Comparison of ENCODE assay signal across 19 cellular contexts in the genomic region with DNA sequence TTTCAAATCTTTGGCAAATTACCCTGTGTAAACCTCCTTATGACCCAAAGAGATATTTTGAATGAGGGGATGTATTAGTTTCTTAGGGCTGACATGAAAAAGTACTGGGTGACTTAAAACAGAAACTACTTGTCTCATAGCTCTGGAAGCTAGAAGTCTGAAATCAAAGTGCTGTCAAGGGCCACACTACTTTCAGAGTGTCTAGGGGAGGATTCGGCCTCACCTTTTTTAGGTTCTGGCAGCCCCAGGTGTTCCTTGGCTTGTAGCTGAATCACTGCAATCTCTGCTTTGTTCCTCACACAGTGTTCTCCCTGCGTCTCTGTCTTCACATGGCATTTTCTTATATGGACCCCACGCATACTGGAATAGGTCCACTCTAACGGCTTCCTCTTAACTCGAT.
A peak's percentile ranks its signal among the peaks of the same experiment; 100 is the strongest.
DNase-seq lines count a peak whose midpoint lies in the region; ATAC-seq, FAIRE-seq and TF ChIP-seq lines count a peak whose summit lies in the region.
"Had no signal": no experiment of that assay in that cellular context is flagged by ENCODE, and none has a peak within 500 bp of the region (broad histone marks: within the 10 kb centered on the region; RNA-seq: fewer than 3 reads in every experiment).

No MANE protein-coding gene starts in this region.

- H2AFZ ChIP-seq in MM.1S (ENCODE audit: low read length) (no peak overlapping the region), mesenchymal stem cell (ENCODE audit: low read depth, low read length) (no peak overlapping the region)
- H2AFZ ChIP-seq: GM23338 had no signal

- no peak overlapping the region for H2BK12ac ChIP-seq in mesenchymal stem cell (ENCODE audit: low read length in 2 of 2)

- H3K9me3 ChIP-seq in MM.1S (replicated peaks; ENCODE audit: insufficient read depth, low read length) (no peaks in the 10 kb centered on the region), mesenchymal stem cell (ENCODE audit: control insufficient read depth, low read length) (no peaks in the 10 kb centered on the region)
- no peaks in the 10 kb centered on the region for H3K9me3 ChIP-seq in naive thymus-derived CD4-positive, alpha-beta T cell (ENCODE audit: control insufficient read depth in 2 of 3, low read length in 3 of 3)

- no peak overlapping the region for H2AK5ac ChIP-seq in mesenchymal stem cell (ENCODE audit: low read length, severe bottlenecking)

- no peaks in the 10 kb centered on the region for H3F3A ChIP-seq in MM.1S (ENCODE audit: insufficient read depth, low read length)

- H3K36me3 Mint-ChIP-seq in stimulated activated effector memory CD8-positive, alpha-beta T cell treated with anti-CD3 and anti-CD28 coated beads, Interleukin-12 subunit alpha, Interleukin-12 subunit beta, amount 100 ng/mL, for 72 hours = no peaks in the 10 kb centered on the region
- no peaks in the 10 kb centered on the region for H3K36me3 Mint-ChIP-seq in naive thymus-derived CD4-positive, alpha-beta T cell
- H3K36me3 Mint-ChIP-seq: CD4-positive, alpha-beta memory T cell had no signal

- peak overlapping the region; percentile 31 for H4K91ac ChIP-seq in mesenchymal stem cell (ENCODE audit: low read length)

- no peaks in the 10 kb centered on the region for H3K79me2 ChIP-seq in MM.1S (ENCODE audit: low read length)

- CTCF ChIA-PET in naive thymus-derived CD4-positive, alpha-beta T cell (lab: Charles Lee) = no interaction called here

- no peak overlapping the region for H2BK15ac ChIP-seq in mesenchymal stem cell (ENCODE audit: low read depth, poor library complexity, severe bottlenecking)

- H3K4me1 Mint-ChIP-seq in stimulated activated effector memory CD8-positive, alpha-beta T cell treated with anti-CD3 and anti-CD28 coated beads, Interleukin-12 subunit alpha, Interleukin-12 subunit beta, amount 100 ng/mL, for 72 hours = peaks cover 23% of the 10 kb centered on the region
- peaks cover 0 to 10% (median 0%) of the 10 kb centered on the region in 7 donors for H3K4me1 Mint-ChIP-seq in naive thymus-derived CD4-positive, alpha-beta T cell
- H3K4me1 Mint-ChIP-seq: GM23338, H9 had no signal

- intact Hi-C loops in naive thymus-derived CD4-positive, alpha-beta T cell (cut with micrococcal nuclease) = no loop called here

- peaks cover 9% of the 10 kb centered on the region for H3K79me1 ChIP-seq in mesenchymal stem cell (replicated peaks; ENCODE audit: low read length, poor library complexity, severe bottlenecking)

- H3K14ac ChIP-seq in mesenchymal stem cell (ENCODE audit: low read length in 2 of 2) = no peak overlapping the region

- no peak overlapping the region for H3K23ac ChIP-seq in mesenchymal stem cell (ENCODE audit: low read length in 2 of 2)

- H3K18ac ChIP-seq in mesenchymal stem cell (ENCODE audit: low read depth in 1 of 2, low read length in 2 of 2) = no peak overlapping the region

- H3K27me3 ChIP-seq in MM.1S (replicated peaks; ENCODE audit: insufficient read depth, low read length) (no peaks in the 10 kb centered on the region), mesenchymal stem cell (ENCODE audit: control insufficient read depth in 1 of 2, insufficient read depth in 1 of 2, low read length in 2 of 2) (no peaks in the 10 kb centered on the region)
- H3K27me3 ChIP-seq in naive thymus-derived CD4-positive, alpha-beta T cell (ENCODE audit: control insufficient read depth in 2 of 2, insufficient read depth in 2 of 2, low read length in 2 of 2) = no peaks in the 10 kb centered on the region

- peaks cover 0 to 5% (median 0%) of the 10 kb centered on the region in 5 donors for H3K27me3 Mint-ChIP-seq in naive thymus-derived CD4-positive, alpha-beta T cell

- no peak overlapping the region for H3K9ac ChIP-seq in MM.1S (ENCODE audit: low read length)
- no peak overlapping the region for H3K9ac ChIP-seq in mesenchymal stem cell (ENCODE audit: low read length)

- no peak overlapping the region for H3K4ac ChIP-seq in mesenchymal stem cell (ENCODE audit: low read depth in 1 of 2, low read length in 2 of 2)

- no peak overlapping the region for H2BK5ac ChIP-seq in mesenchymal stem cell (ENCODE audit: low read depth, low read length, poor library complexity, severe bottlenecking)

- H3K27ac ChIP-seq in MM.1S (ENCODE audit: low read length) (no peak overlapping the region), mesenchymal stem cell (ENCODE audit: low read length, poor library complexity, severe bottlenecking) (no peak overlapping the region)
- H3K27ac ChIP-seq in naive thymus-derived CD4-positive, alpha-beta T cell (ENCODE audit: low read depth, low read length) = no peak overlapping the region

- no peak overlapping the region for H3K27ac Mint-ChIP-seq in stimulated activated effector memory CD8-positive, alpha-beta T cell treated with anti-CD3 and anti-CD28 coated beads, Interleukin-12 subunit alpha, Interleukin-12 subunit beta, amount 100 ng/mL, for 72 hours
- H3K27ac Mint-ChIP-seq in naive thymus-derived CD4-positive, alpha-beta T cell = no peak overlapping the region
- H3K27ac Mint-ChIP-seq: CD4-positive, alpha-beta memory T cell; GM23338; H9 had no signal

- no peaks in the 10 kb centered on the region for H4K20me1 ChIP-seq in MM.1S (ENCODE audit: insufficient read depth, low read length)

- H2BK120ac ChIP-seq in mesenchymal stem cell (ENCODE audit: low read depth, low read length) = no peak overlapping the region

- peak; percentile 39 for ATAC-seq in stimulated activated effector memory CD8-positive, alpha-beta T cell treated with anti-CD3 and anti-CD28 coated beads, Interleukin-12 subunit alpha, Interleukin-12 subunit beta, amount 100 ng/mL, for 72 hours
- no peak for ATAC-seq in naive thymus-derived CD4-positive, alpha-beta T cell
- ATAC-seq: GM23338, HCT116 had no signal

- no peak overlapping the region for H3K4me3 Mint-ChIP-seq in stimulated activated effector memory CD8-positive, alpha-beta T cell treated with anti-CD3 and anti-CD28 coated beads, Interleukin-12 subunit alpha, Interleukin-12 subunit beta, amount 100 ng/mL, for 72 hours
- no peak overlapping the region for H3K4me3 Mint-ChIP-seq in naive thymus-derived CD4-positive, alpha-beta T cell
- H3K4me3 Mint-ChIP-seq: CD4-positive, alpha-beta memory T cell; GM23338; H9 had no signal

- H3K9me2 ChIP-seq in MM.1S (replicated peaks; ENCODE audit: insufficient read depth, low read length) = no peaks in the 10 kb centered on the region

- DNase-seq in MM.1S = peak; percentile 18
- peak; percentile 51 for DNase-seq in RPMI7951 (ENCODE audit: low read depth)
- no peak for DNase-seq in mesenchymal stem cell
- DNase-seq in stimulated activated effector memory CD8-positive, alpha-beta T cell treated with anti-CD3 and anti-CD28 coated beads, Interleukin-12 subunit alpha, Interleukin-12 subunit beta, amount 100 ng/mL, for 72 hours (ENCODE audit: low spot score in 2 of 2) = no peak
- no peak for DNase-seq in germinal center (ENCODE audit: low spot score)
- DNase-seq in HTR-8/SVneo (ENCODE audit: insufficient read length, low spot score) = no peak
- DNase-seq in activated CD4-positive, CD25-positive, alpha-beta regulatory T cell treated with anti-CD3 and anti-CD28 coated beads, Interleukin-2, amount 50 U/mL, for 72 hours = no peak
- no peak for DNase-seq in naive thymus-derived CD4-positive, alpha-beta T cell
- DNase-seq: C1 segment of cervical spinal cord; Calu3; CD4-positive, alpha-beta memory T cell; COR-L47; DND-41; H9 had no signal

- H3K36me3 ChIP-seq in MM.1S (replicated peaks; ENCODE audit: insufficient read depth, low read length) (no peaks in the 10 kb centered on the region), mesenchymal stem cell (ENCODE audit: control insufficient read depth in 1 of 2, insufficient read depth in 2 of 2, low read depth in 1 of 2, low read length in 2 of 2) (no peaks in the 10 kb centered on the region)
- H3K36me3 ChIP-seq in naive thymus-derived CD4-positive, alpha-beta T cell (ENCODE audit: control insufficient read depth in 2 of 3, insufficient read depth in 3 of 3, low read length in 3 of 3) = no peaks in the 10 kb centered on the region

- H3K4me2 ChIP-seq in MM.1S (ENCODE audit: low read depth, low read length) (no peak overlapping the region), mesenchymal stem cell (ENCODE audit: low read length, poor library complexity, severe bottlenecking) (no peak overlapping the region)
- H3K4me2 ChIP-seq: GM23338 had no signal

- no peak overlapping the region for H4K8ac ChIP-seq in mesenchymal stem cell (ENCODE audit: low read length)

- 97% methylated on average over 5 of the region's 5 CpGs for WGBS in mesenchymal stem cell

- H3K9me3 Mint-ChIP-seq in stimulated activated effector memory CD8-positive, alpha-beta T cell treated with anti-CD3 and anti-CD28 coated beads, Interleukin-12 subunit alpha, Interleukin-12 subunit beta, amount 100 ng/mL, for 72 hours = no peaks in the 10 kb centered on the region
- H3K9me3 Mint-ChIP-seq in naive thymus-derived CD4-positive, alpha-beta T cell = peaks cover 0 to 13% (median 2%) of the 10 kb centered on the region in 11 donors
- H3K9me3 Mint-ChIP-seq: GM23338, H9 had no signal

- H3K4me1 ChIP-seq in MM.1S (ENCODE audit: low read length) = no peaks in the 10 kb centered on the region
- H3K4me1 ChIP-seq in mesenchymal stem cell (ENCODE audit: control insufficient read depth, insufficient read depth, low read depth, low read length) = no peaks in the 10 kb centered on the region
- H3K4me1 ChIP-seq in naive thymus-derived CD4-positive, alpha-beta T cell (ENCODE audit: control insufficient read depth in 2 of 2, insufficient read depth in 2 of 2, low read length in 2 of 2) = peaks cover 0 to 11% of the 10 kb centered on the region in 2 donors

- TF ChIP-seq CTCF in MM.1S (IDR thresholded peaks at IDR 0.05; ENCODE audit: low read length) = no peak

- FAIRE-seq in HTR-8/SVneo (lab: Jason Lieb, UNC) = no peak
- FAIRE-seq: G401.6, GM12892, GM19239 had no signal

- POLR2A ChIA-PET in naive thymus-derived CD4-positive, alpha-beta T cell (lab: Charles Lee) = no interaction called here

- H3K4me3 ChIP-seq in MM.1S (ENCODE audit: low read length) = no peak overlapping the region
- no peak overlapping the region for H3K4me3 ChIP-seq in mesenchymal stem cell (ENCODE audit: insufficient read depth in 1 of 2, low read depth in 1 of 2, low read length in 2 of 2)
- H3K4me3 ChIP-seq in naive thymus-derived CD4-positive, alpha-beta T cell (ENCODE audit: low read length) = no peak overlapping the region
- H3K4me3 ChIP-seq: GM23338 had no signal

Comparison
In these comparisons a context has a peak if more than half of its experiments do, and no peak if none do; other contexts are left out.
1. DNase-seq: peak in MM.1S (single experiment) and RPMI7951 (single experiment); none in mesenchymal stem cell (single experiment), stimulated activated effector memory CD8-positive, alpha-beta T cell treated with anti-CD3 and anti-CD28 coated beads, Interleukin-12 subunit alpha, Interleukin-12 subunit beta, amount 100 ng/mL, for 72 hours (0 of 2), germinal center (single experiment), HTR-8/SVneo (single experiment), activated CD4-positive, CD25-positive, alpha-beta regulatory T cell treated with anti-CD3 and anti-CD28 coated beads, Interleukin-2, amount 50 U/mL, for 72 hours (single experiment) and naive thymus-derived CD4-positive, alpha-beta T cell (0 of 9).